ENCODE assay signal across 8 cellular contexts in genomic region chr17:30104575-30105339, GRCh38. TPM values are rescaled to one million over a fixed set of nuclear protein-coding genes. Genes with fewer than 3 reads are reported as not detected.
DNase-seq lines count a peak whose midpoint lies in the region; ATAC-seq and TF ChIP-seq lines count a peak whose summit lies in the region.

No MANE protein-coding gene starts in this region.

- peak overlapping the region; percentile 60 for H3K4me3 ChIP-seq in AG04449 (ENCODE audit: low read depth, low read length)
- H3K4me3 ChIP-seq in SK-N-MC = peak overlapping the region; percentile 81
- H3K4me3 ChIP-seq in testis = peak overlapping the region; percentile 22 to 56

- H3K9me3 ChIP-seq in SK-N-MC (ENCODE audit: low read depth, low read length) (no peaks in the 10 kb centered on the region), testis (no peaks in the 10 kb centered on the region)

- no peaks in the 10 kb centered on the region for H3K27me3 ChIP-seq in testis

- POLR2A ChIA-PET in AG04449 (lab: Yijun Ruan, JAX) = interaction anchor here (0.6 to 1.1 kb wide), 3 partner anchors 9 to 231 kb away, joined by 3 to 5 read pairs (median 4); partner anchors contain the start of gene NSRP1

- intact Hi-C loops in head of caudate nucleus (cut with DNase I) = no loop called here
- intact Hi-C loops in testis (cut with DNase I; ENCODE audit: low total_unique reads) = no loop called here

- DNase-seq in AG04449 (ENCODE audit: low read depth, low spot score) = no peak
- peak; percentile 99 for DNase-seq in MV-4-11 (lab: John Stamatoyannopoulos, UW)
- no peak for DNase-seq in SK-N-MC (ENCODE audit: low read depth, low spot score)
- DNase-seq in head of caudate nucleus = peak; percentile 52 to 93 (median 82)
- DNase-seq in omental fat pad (ENCODE audit: low spot score) = peak; percentile 35
- peak; percentile 93 for DNase-seq in testis

- CTCF ChIA-PET in AG04449 (lab: Yijun Ruan, JAX) = interaction anchor here (0.6 to 9.8 kb wide), 64 partner anchors 9 to 1061 kb away, joined by 3 to 230 read pairs (median 4); partner anchors contain the start of genes BLMH, CRLF3 and NSRP1

- ATAC-seq in GM19035 (IDR thresholded peaks at IDR 0.05; ENCODE audit: unreplicated experiment) (peak; percentile 69), omental fat pad (ENCODE audit: low FRiP score) (peak; percentile 96)

- H3K27me3 Mint-ChIP-seq in activated naive CD4-positive, alpha-beta T cell treated with anti-CD3 and anti-CD28 coated beads, Interleukin-2, amount 50 U/mL, for 24 hours = peaks cover 2% of the 10 kb centered on the region

- H3K9me3 Mint-ChIP-seq in activated naive CD4-positive, alpha-beta T cell treated with anti-CD3 and anti-CD28 coated beads, Interleukin-2, amount 50 U/mL, for 24 hours = no peaks in the 10 kb centered on the region

- no peak overlapping the region for H3K9ac ChIP-seq in SK-N-MC (ENCODE audit: insufficient read length)

- TF ChIP-seq POLR2A in testis (IDR thresholded peaks at IDR 0.05) = no peak

- peak overlapping the region; percentile 89 for H3K4me3 Mint-ChIP-seq in activated naive CD4-positive, alpha-beta T cell treated with anti-CD3 and anti-CD28 coated beads, Interleukin-2, amount 50 U/mL, for 24 hours

- no peaks in the 10 kb centered on the region for H3K4me1 ChIP-seq in testis

- peaks cover 5% of the 10 kb centered on the region for H3K4me1 Mint-ChIP-seq in activated naive CD4-positive, alpha-beta T cell treated with anti-CD3 and anti-CD28 coated beads, Interleukin-2, amount 50 U/mL, for 24 hours

- peak; percentile 86 for TF ChIP-seq CTCF in AG04449 (IDR thresholded peaks at IDR 0.05; ENCODE audit: insufficient read depth, low read length, missing control alignments)
- peak in 2 of 3 donors; percentile 39 to 59 for TF ChIP-seq CTCF in omental fat pad (IDR thresholded peaks at IDR 0.05)
- TF ChIP-seq CTCF in testis (IDR thresholded peaks at IDR 0.05) = peak; percentile 72 to 88 (median 79)

- H3K27ac ChIP-seq in SK-N-MC (no peak overlapping the region), testis (peak overlapping the region; percentile 57 to 77)

- no peaks in the 10 kb centered on the region for H3K36me3 Mint-ChIP-seq in activated naive CD4-positive, alpha-beta T cell treated with anti-CD3 and anti-CD28 coated beads, Interleukin-2, amount 50 U/mL, for 24 hours

- WGBS in testis, 2 donors = 18 to 20% methylated on average over 29 of the region's 29 CpGs

- no peaks in the 10 kb centered on the region for H3K36me3 ChIP-seq in SK-N-MC (ENCODE audit: insufficient read depth, low read length)
- no peaks in the 10 kb centered on the region for H3K36me3 ChIP-seq in testis (ENCODE audit: low read depth, missing control alignments)

- peak overlapping the region; percentile 4 for H3K27ac Mint-ChIP-seq in activated naive CD4-positive, alpha-beta T cell treated with anti-CD3 and anti-CD28 coated beads, Interleukin-2, amount 50 U/mL, for 24 hours

RNA-seq across cellular contexts. Expression of gene NSRP1, which starts 11.9 kb away (rescaled TPM):
- total RNA-seq in omental fat pad = 10 to 100 TPM; 17.4 to 35.2 (median 25.1) TPM
- 10 to 100 TPM; 34.3 to 53.7 TPM for total RNA-seq in testis
- polyA plus RNA-seq in testis (ENCODE audit: insufficient read depth, low read depth, low replicate concordance) = 12.6 TPM

Comparison
In these comparisons a context has a peak if more than half of its experiments do, and no peak if none do; other contexts are left out.
1. DNase-seq: peak in MV-4-11 (single experiment), head of caudate nucleus (42 of 42), omental fat pad (single experiment) and testis (single experiment); none in AG04449 (single experiment) and SK-N-MC (single experiment).
2. Peak in every context shown above with its lines, with median percentiles within 50 percentile points of each other: H3K4me3 ChIP-seq and CTCF ChIP-seq.